In genomic region chr13:25306671-25307464, GRCh38 we compare ENCODE assay signal across 25 cellular contexts. TPM values are rescaled to one million over a fixed set of nuclear protein-coding genes. Genes with fewer than 3 reads are reported as not detected.
A peak's percentile ranks its signal among the peaks of the same experiment; 100 is the strongest.
DNase-seq lines count a peak whose midpoint lies in the region; ATAC-seq and TF ChIP-seq lines count a peak whose summit lies in the region.
"Had no signal": no experiment of that assay in that cellular context is flagged by ENCODE, and none has a peak within 500 bp of the region (broad histone marks: within the 10 kb centered on the region; RNA-seq: fewer than 3 reads in every experiment).

No MANE protein-coding gene starts in this region.

- H3K4me3 Mint-ChIP-seq in CD14-positive monocyte: no peak overlapping the region
- no peak overlapping the region for H3K4me3 Mint-ChIP-seq in HFFc6
- H3K4me3 Mint-ChIP-seq in neural crest cell: no peak overlapping the region
- no peak overlapping the region for H3K4me3 Mint-ChIP-seq in natural killer cell
- H3K4me3 Mint-ChIP-seq: activated naive CD4-positive, alpha-beta T cell treated with anti-CD3 and anti-CD28 coated beads for 36 hours; effector memory CD8-positive, alpha-beta T cell; GM23338 had no signal

- DNase-seq in CD14-positive monocyte (ENCODE audit: low spot score) (no peak), HFFc6 (no peak), hepatocyte (ENCODE audit: low spot score) (no peak), neural crest cell (ENCODE audit: low read depth, low spot score) (no peak), adrenal gland (no peak), natural killer cell (no peak)
- DNase-seq: activated CD4-positive, alpha-beta T cell treated with anti-CD3 and anti-CD28 coated beads, Interleukin-2, amount 50 U/mL, for 1 hour; activated naive CD4-positive, alpha-beta T cell treated with anti-CD3 and anti-CD28 coated beads for 36 hours; CD4-positive, CD25-positive, alpha-beta regulatory T cell; cerebellar nuclear complex; DMS53; effector memory CD8-positive, alpha-beta T cell; esophagus squamous epithelium; KG1; left colon; NCI-H187 treated with DMSO at 0.1 percent for 48 hours; NCI-H2227 treated with DMSO at 0.1 percent for 48 hours; right cardiac atrium; Right ventricle myocardium superior had no signal

- H2AFZ ChIP-seq in hepatocyte: no peak overlapping the region
- H2AFZ ChIP-seq: GM23338 had no signal

- H3K4me1 ChIP-seq in hepatocyte (ENCODE audit: insufficient read depth) (peaks cover 18% of the 10 kb centered on the region), adrenal gland (replicated peaks in 1 of 2) (peaks cover 4 to 11% of the 10 kb centered on the region in 2 donors)

- 88% methylated on average over 7 of the region's 7 CpGs for WGBS in hepatocyte (ENCODE audit: low lambda C conversion rate, missing lambda C conversion rate)
- whole genome bisulfite sequencing in adrenal gland, 4 donors: 85 to 95% (median 89%) methylated on average over 7 of the region's 7 CpGs

- H3K4me2 ChIP-seq in hepatocyte: peak overlapping the region; percentile 45
- H3K4me2 ChIP-seq: GM23338 had no signal

- H3K36me3 Mint-ChIP-seq in CD14-positive monocyte: peaks cover 40 to 61% of the 10 kb centered on the region in 2 donors
- H3K36me3 Mint-ChIP-seq in HFFc6 (ENCODE audit: low read depth): peaks cover 38% of the 10 kb centered on the region
- H3K36me3 Mint-ChIP-seq in neural crest cell (ENCODE audit: low read depth): peaks cover 11% of the 10 kb centered on the region
- peaks cover 9% of the 10 kb centered on the region for H3K36me3 Mint-ChIP-seq in natural killer cell

- H3K79me2 ChIP-seq in hepatocyte: peaks cover 87% of the 10 kb centered on the region

- H3K4me1 Mint-ChIP-seq in CD14-positive monocyte: peaks cover 74% of the 10 kb centered on the region
- peaks cover 27% of the 10 kb centered on the region for H3K4me1 Mint-ChIP-seq in HFFc6 (ENCODE audit: low read depth)
- H3K4me1 Mint-ChIP-seq in neural crest cell: peaks cover 28% of the 10 kb centered on the region
- peaks cover 29 to 32% of the 10 kb centered on the region in 2 donors for H3K4me1 Mint-ChIP-seq in natural killer cell

- no peaks in the 10 kb centered on the region for H3K9me3 Mint-ChIP-seq in CD14-positive monocyte
- H3K9me3 Mint-ChIP-seq in HFFc6: no peaks in the 10 kb centered on the region
- no peaks in the 10 kb centered on the region for H3K9me3 Mint-ChIP-seq in neural crest cell
- H3K9me3 Mint-ChIP-seq in natural killer cell: no peaks in the 10 kb centered on the region
- H3K9me3 Mint-ChIP-seq: activated naive CD4-positive, alpha-beta T cell treated with anti-CD3 and anti-CD28 coated beads for 36 hours; effector memory CD8-positive, alpha-beta T cell; GM23338 had no signal

- no peaks in the 10 kb centered on the region for H3K9me3 ChIP-seq in hepatocyte (ENCODE audit: low read depth)
- no peaks in the 10 kb centered on the region for H3K9me3 ChIP-seq in adrenal gland (replicated peaks in 1 of 3)
- H3K9me3 ChIP-seq: ascending aorta, esophagus squamous epithelium, suprapubic skin had no signal

- no peak for ATAC-seq in natural killer cell
- ATAC-seq in GM21717 (IDR thresholded peaks at IDR 0.05; ENCODE audit: unreplicated experiment): no peak
- ATAC-seq in HG02623 (IDR thresholded peaks at IDR 0.05; ENCODE audit: unreplicated experiment): no peak
- ATAC-seq: effector memory CD8-positive, alpha-beta T cell; GM23338; left colon; right cardiac atrium had no signal

- H3K36me3 ChIP-seq in hepatocyte (replicated peaks; ENCODE audit: insufficient read depth, low read depth) (no peaks in the 10 kb centered on the region), adrenal gland (replicated peaks in 1 of 2) (peaks cover 0 to 19% of the 10 kb centered on the region in 2 donors)

- intact Hi-C loops in CD14-positive monocyte (cut with micrococcal nuclease): no loop called here
- intact Hi-C loops in adrenal gland (cut with DNase I): no loop called here
- intact Hi-C loops in natural killer cell (cut with micrococcal nuclease): no loop called here

- H3K4me3 ChIP-seq in hepatocyte: no peak overlapping the region
- no peak overlapping the region for H3K4me3 ChIP-seq in adrenal gland
- H3K4me3 ChIP-seq: ascending aorta, esophagus squamous epithelium, GM23338, suprapubic skin had no signal

- TF ChIP-seq CTCF in CD14-positive monocyte (IDR thresholded peaks at IDR 0.05) (no peak), HFFc6 (IDR thresholded peaks at IDR 0.05) (no peak), hepatocyte (IDR thresholded peaks at IDR 0.05; ENCODE audit: poor library complexity) (no peak), neural crest cell (conservative IDR thresholded peaks at IDR 0.05) (no peak), adrenal gland (IDR thresholded peaks at IDR 0.05) (no peak), natural killer cell (IDR thresholded peaks at IDR 0.05) (no peak)

- no peak overlapping the region for H3K27ac ChIP-seq in hepatocyte
- no peak overlapping the region for H3K27ac ChIP-seq in adrenal gland
- H3K27ac ChIP-seq: ascending aorta, esophagus squamous epithelium, suprapubic skin, VCaP had no signal

- no peak for TF ChIP-seq POLR2A in adrenal gland (IDR thresholded peaks at IDR 0.05)

- H4K20me1 ChIP-seq in hepatocyte (ENCODE audit: insufficient read depth, poor library complexity, severe bottlenecking): peaks cover 29% of the 10 kb centered on the region

- H3K27me3 Mint-ChIP-seq in CD14-positive monocyte (ENCODE audit: low read depth in 3 of 3): no peaks in the 10 kb centered on the region
- peaks cover 1% of the 10 kb centered on the region for H3K27me3 Mint-ChIP-seq in HFFc6 (ENCODE audit: insufficient read depth)
- H3K27me3 Mint-ChIP-seq in neural crest cell (ENCODE audit: low read depth): no peaks in the 10 kb centered on the region
- H3K27me3 Mint-ChIP-seq in natural killer cell (ENCODE audit: low read depth in 2 of 2): no peaks in the 10 kb centered on the region
- H3K27me3 Mint-ChIP-seq: CD4-positive, CD25-positive, alpha-beta regulatory T cell; effector memory CD8-positive, alpha-beta T cell had no signal

- H3K9me2 ChIP-seq in hepatocyte (replicated peaks; ENCODE audit: insufficient read depth): no peaks in the 10 kb centered on the region

- H3K27ac Mint-ChIP-seq in CD14-positive monocyte: peak overlapping the region; percentile 24 to 85 (median 59)
- peak overlapping the region; percentile 35 for H3K27ac Mint-ChIP-seq in HFFc6
- H3K27ac Mint-ChIP-seq in neural crest cell (ENCODE audit: unreplicated experiment): peak overlapping the region; percentile 82
- no peak overlapping the region for H3K27ac Mint-ChIP-seq in natural killer cell
- H3K27ac Mint-ChIP-seq: activated naive CD4-positive, alpha-beta T cell treated with anti-CD3 and anti-CD28 coated beads for 36 hours; GM23338 had no signal

- H3K27me3 ChIP-seq in hepatocyte: no peaks in the 10 kb centered on the region
- no peaks in the 10 kb centered on the region for H3K27me3 ChIP-seq in adrenal gland
- H3K27me3 ChIP-seq: ascending aorta, esophagus squamous epithelium, suprapubic skin had no signal

RNA-seq across cellular contexts. Expression of gene NUP58, which starts 5.4 kb away (rescaled TPM):
- polyA plus RNA-seq in CD14-positive monocyte: 10 to 100 TPM; 25.1 to 26.3 TPM
- 10 to 100 TPM; 44.6 to 51.6 (median 46.8) TPM for total RNA-seq in HFFc6 (2021; fragmentation: NEBNext Ultra II Directional; extraction: Animal tissue kit (Norgen Biotek cat#: 25700))
- 49.1 and 61.3 TPM in 2 replicates for total RNA-seq in hepatocyte
- polyA plus RNA-seq in hepatocyte: 16.0 and 25.4 TPM in 2 replicates
- 81.7 and 81.9 TPM in 2 replicates for total RNA-seq in neural crest cell
- total RNA-seq in adrenal gland: 10 to 100 TPM; 23.4 to 59.1 (median 38.8) TPM
- polyA plus RNA-seq in adrenal gland: 10 to 100 TPM; 11.2 to 36.3 (median 16.2) TPM
- total RNA-seq in natural killer cell: 10 to 100 TPM; 47.4 to 60.0 (median 50.6) TPM

RNA-seq across cellular contexts. Expression of gene MTMR6, which starts 19.6 kb away (rescaled TPM):
- polyA plus RNA-seq in CD14-positive monocyte (10 to 100 TPM; 24.4 to 31.9 TPM), hepatocyte (6.9 and 10.1 TPM in 2 replicates), adrenal gland (10 to 100 TPM in 1 of 3 donors, 1 to 10 TPM in 2; 6.0 to 57.2 (median 7.1) TPM)
- 10 to 100 TPM; 23.5 to 31.0 (median 28.4) TPM for total RNA-seq in HFFc6 (2021; fragmentation: NEBNext Ultra II Directional; extraction: Animal tissue kit (Norgen Biotek cat#: 25700))
- total RNA-seq in hepatocyte (16.7 and 17.2 TPM in 2 replicates), neural crest cell (14.5 and 14.8 TPM in 2 replicates), adrenal gland (10 to 100 TPM; 21.7 to 50.8 (median 36.1) TPM), natural killer cell (10 to 100 TPM; 16.4 to 18.1 (median 17.3) TPM)

Comparison
In these comparisons a context has a peak if more than half of its experiments do, and no peak if none do; other contexts are left out.
1. H3K27ac Mint-ChIP-seq: peak in CD14-positive monocyte (7 of 7), HFFc6 (single experiment) and neural crest cell (single experiment); none in natural killer cell (0 of 2).